8 cellular contexts compared by ENCODE assay signal in the genomic region with DNA sequence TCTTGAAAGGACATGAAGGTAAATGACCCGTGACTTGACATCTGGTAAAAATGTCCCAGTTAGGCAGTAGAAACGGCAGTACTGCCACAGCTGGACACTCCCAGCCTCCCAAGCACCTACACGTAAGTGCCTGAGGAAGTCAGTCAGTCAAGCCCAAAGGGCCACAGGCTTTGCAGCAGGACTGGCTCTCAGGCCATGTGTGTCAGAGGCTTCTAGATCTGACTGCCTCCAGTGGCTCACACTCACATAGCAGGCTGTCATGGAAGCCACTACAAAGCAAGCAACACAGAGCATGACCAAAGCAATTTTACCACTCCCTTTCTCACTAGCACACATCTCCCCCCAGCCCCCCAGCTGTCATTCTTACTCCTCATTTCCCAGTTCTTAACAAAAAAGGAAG. TPM values are rescaled to one million over a fixed set of nuclear protein-coding genes. Genes with fewer than 3 reads are reported as not detected.
A peak's percentile ranks its signal among the peaks of the same experiment; 100 is the strongest.
DNase-seq lines count a peak whose midpoint lies in the region; ATAC-seq and TF ChIP-seq lines count a peak whose summit lies in the region.
"Had no signal": no experiment of that assay in that cellular context is flagged by ENCODE, and none has a peak within 500 bp of the region (broad histone marks: within the 10 kb centered on the region; RNA-seq: fewer than 3 reads in every experiment).

No MANE protein-coding gene starts in this region.

- H3K4me1 ChIP-seq in heart right ventricle, result no peaks in the 10 kb centered on the region
- H3K4me1 ChIP-seq: spleen had no signal

- H3K36me3 ChIP-seq in heart right ventricle, result no peaks in the 10 kb centered on the region
- H3K36me3 ChIP-seq: spleen had no signal

- H3K27ac ChIP-seq in heart right ventricle, result no peak overlapping the region
- H3K27ac ChIP-seq: spleen had no signal

- TF ChIP-seq CTCF in GM12873 (IDR thresholded peaks at IDR 0.05; ENCODE audit: insufficient read depth, low read depth, low read length, missing control alignments) (peak; percentile 66), neural crest cell (conservative IDR thresholded peaks at IDR 0.05) (peak; percentile 46), heart right ventricle (IDR thresholded peaks at IDR 0.05) (peak in 1 of 9 donors; percentile 13)

- intact Hi-C loops in heart right ventricle (cut with DNase I), result no loop called here

- H3K4me3 ChIP-seq in heart right ventricle, result no peak overlapping the region
- H3K4me3 ChIP-seq: spleen had no signal

- H3K9me3 ChIP-seq in heart right ventricle, result peaks cover 0 to 4% (median 0%) of the 10 kb centered on the region in 11 donors
- H3K9me3 ChIP-seq: spleen had no signal

- H3K36me3 Mint-ChIP-seq in activated T-helper 17 cell treated with anti-CD3 and anti-CD28 coated beads, Interleukin-2, amount 50 U/mL, for 72 hours (ENCODE audit: low read depth), result no peaks in the 10 kb centered on the region
- no peaks in the 10 kb centered on the region for H3K36me3 Mint-ChIP-seq in neural crest cell (ENCODE audit: low read depth)

- WGBS in heart right ventricle, 2 donors, result 83 to 86% methylated on average over 3 of the region's 3 CpGs

- DNase-seq in neural crest cell (ENCODE audit: low read depth, low spot score), result no peak
- no peak for DNase-seq in heart right ventricle
- no peak for DNase-seq in NCI-H774 (lab: John Stamatoyannopoulos, UW)
- DNase-seq: spleen had no signal

- no peak overlapping the region for H3K4me3 Mint-ChIP-seq in activated T-helper 17 cell treated with anti-CD3 and anti-CD28 coated beads, Interleukin-2, amount 50 U/mL, for 72 hours
- no peak overlapping the region for H3K4me3 Mint-ChIP-seq in neural crest cell

- H3K27me3 ChIP-seq in heart right ventricle, result no peaks in the 10 kb centered on the region
- H3K27me3 ChIP-seq: spleen had no signal

- no peaks in the 10 kb centered on the region for H3K9me3 Mint-ChIP-seq in activated T-helper 17 cell treated with anti-CD3 and anti-CD28 coated beads, Interleukin-2, amount 50 U/mL, for 72 hours
- H3K9me3 Mint-ChIP-seq in neural crest cell, result no peaks in the 10 kb centered on the region

- no peak overlapping the region for H3K27ac Mint-ChIP-seq in activated T-helper 17 cell treated with anti-CD3 and anti-CD28 coated beads, Interleukin-2, amount 50 U/mL, for 72 hours
- no peak overlapping the region for H3K27ac Mint-ChIP-seq in neural crest cell (ENCODE audit: unreplicated experiment)

- ATAC-seq in HG03159 (IDR thresholded peaks at IDR 0.05; ENCODE audit: unreplicated experiment), result peak; percentile 79
- peak; percentile 12 for ATAC-seq in activated T-helper 17 cell treated with anti-CD3 and anti-CD28 coated beads, Interleukin-2, amount 50 U/mL, for 72 hours (replicated peaks)
- ATAC-seq in heart right ventricle, result no peak
- no peak for ATAC-seq in HG02571 (IDR thresholded peaks at IDR 0.05; ENCODE audit: unreplicated experiment)

- peaks cover 3% of the 10 kb centered on the region for H3K27me3 Mint-ChIP-seq in activated T-helper 17 cell treated with anti-CD3 and anti-CD28 coated beads, Interleukin-2, amount 50 U/mL, for 72 hours
- H3K27me3 Mint-ChIP-seq in neural crest cell (ENCODE audit: low read depth), result peaks cover 9% of the 10 kb centered on the region

- no peaks in the 10 kb centered on the region for H3K4me1 Mint-ChIP-seq in activated T-helper 17 cell treated with anti-CD3 and anti-CD28 coated beads, Interleukin-2, amount 50 U/mL, for 72 hours
- H3K4me1 Mint-ChIP-seq in neural crest cell, result no peaks in the 10 kb centered on the region

RNA-seq across cellular contexts. Expression of a gene that starts 17.8 kb away (rescaled TPM):
- total RNA-seq in activated T-helper 17 cell treated with anti-CD3 and anti-CD28 coated beads, Interleukin-2, amount 50 U/mL, for 72 hours, result 1 to 10 TPM; 3.7 to 7.9 TPM
- total RNA-seq in neural crest cell (61.3 and 62.6 TPM in 2 replicates), heart right ventricle (1 to 10 TPM; 1.8 to 3.6 (median 2.8) TPM)
- 1 to 10 TPM; 1.7 TPM for polyA plus RNA-seq in heart right ventricle

Comparison
In these comparisons a context has a peak if more than half of its experiments do, and no peak if none do; other contexts are left out.
1. ATAC-seq: peak in HG03159 (single experiment) and activated T-helper 17 cell treated with anti-CD3 and anti-CD28 coated beads, Interleukin-2, amount 50 U/mL, for 72 hours (single experiment); none in heart right ventricle (0 of 8) and HG02571 (single experiment).